ENCODE assay signal across 8 cellular contexts in genomic region chr22:36325163-36326031, GRCh38.
A peak's percentile ranks its signal among the peaks of the same experiment; 100 is the strongest.
DNase-seq lines count a peak whose midpoint lies in the region; ATAC-seq and TF ChIP-seq lines count a peak whose summit lies in the region.

No MANE protein-coding gene starts in this region.

- no peak for TF ChIP-seq POLR2A in body of pancreas (IDR thresholded peaks at IDR 0.05)

- H3K4me1 ChIP-seq in body of pancreas = peaks cover 42% of the 10 kb centered on the region
- peaks cover 61 to 90% of the 10 kb centered on the region in 2 donors for H3K4me1 ChIP-seq in left lung

- H3K4me3 ChIP-seq in body of pancreas = no peak overlapping the region
- H3K4me3 ChIP-seq in left lung = no peak overlapping the region

- H3K27me3 Mint-ChIP-seq in IgD-negative memory B cell = no peaks in the 10 kb centered on the region

- H3K27ac Mint-ChIP-seq in IgD-negative memory B cell = peak overlapping the region in 2 of 3 donors; percentile 64 to 65

- DNase-seq in body of pancreas (peak in 2 of 4 donors; percentile 30 to 57), left lung (peak in 1 of 2 donors; percentile 81), substantia nigra (lab: John Stamatoyannopoulos, UW) (no peak), NCI-H1694 (lab: John Stamatoyannopoulos, UW) (no peak), DMS53 treated with DMSO at 0.1 percent for 48 hours (lab: John Stamatoyannopoulos, UW; ENCODE audit: unreplicated experiment) (no peak), NCI-H82 treated with DMSO at 0.1 percent for 48 hours (lab: John Stamatoyannopoulos, UW; ENCODE audit: unreplicated experiment) (no peak)
- DNase-seq in activated CD4-positive, alpha-beta T cell treated with anti-CD3 and anti-CD28 coated beads, Interleukin-2, amount 50 U/mL, for 48 hours = no peak

- WGBS in body of pancreas, 2 donors = 71 to 76% methylated on average over 23 to 27 of the region's 27 CpGs

- intact Hi-C loops in body of pancreas (cut with DNase I) (no loop called here), left lung (cut with DNase I) (loop anchor here (10.0 kb wide), 1 partner anchor 139 kb away; no protein-coding TSS in a partner anchor)

- H3K9me3 ChIP-seq in body of pancreas = no peaks in the 10 kb centered on the region
- no peaks in the 10 kb centered on the region for H3K9me3 ChIP-seq in left lung

- no peaks in the 10 kb centered on the region for H3K9me3 Mint-ChIP-seq in IgD-negative memory B cell

- H3K27me3 ChIP-seq in body of pancreas = no peaks in the 10 kb centered on the region
- no peaks in the 10 kb centered on the region for H3K27me3 ChIP-seq in left lung

- peaks cover 18 to 34% (median 28%) of the 10 kb centered on the region in 3 donors for H3K4me1 Mint-ChIP-seq in IgD-negative memory B cell

- peak overlapping the region in 3 of 4 donors; percentile 63 to 94 (median 68) for H3K27ac ChIP-seq in body of pancreas
- H3K27ac ChIP-seq in left lung = peak overlapping the region; percentile 80 to 90
- H3K27ac ChIP-seq in substantia nigra (ENCODE audit: low read depth, low read length, poor library complexity, severe bottlenecking) = peak overlapping the region; percentile 47

- H3K36me3 ChIP-seq in body of pancreas (replicated peaks in 1 of 2; ENCODE audit: insufficient read depth in 1 of 2, low read depth in 2 of 2) = peaks cover 39 to 51% of the 10 kb centered on the region in 2 donors
- peaks cover 3 to 91% of the 10 kb centered on the region in 2 donors for H3K36me3 ChIP-seq in left lung

- no peak for ATAC-seq in body of pancreas
- peak; percentile 73 for ATAC-seq in left lung

- TF ChIP-seq CTCF in body of pancreas (IDR thresholded peaks at IDR 0.05) = no peak
- no peak for TF ChIP-seq CTCF in left lung (IDR thresholded peaks at IDR 0.05)

- H3K4me3 Mint-ChIP-seq in IgD-negative memory B cell = peak overlapping the region in 2 of 4 donors; percentile 35 to 37

- peaks cover 1% of the 10 kb centered on the region for H3K36me3 Mint-ChIP-seq in IgD-negative memory B cell
